In genomic region chr12:20656600-20656999, GRCh38 we compare ENCODE assay signal across 24 cellular contexts. TPM values are rescaled to one million over a fixed set of nuclear protein-coding genes. Genes with fewer than 3 reads are reported as not detected.
"Had no signal": no experiment of that assay in that cellular context is flagged by ENCODE, and none has a peak within 500 bp of the region (broad histone marks: within the 10 kb centered on the region; RNA-seq: fewer than 3 reads in every experiment).

No MANE protein-coding gene starts in this region.

- H3K4me1 Mint-ChIP-seq: mesothelial cell of epicardium; natural killer cell; stimulated activated naive B cell treated with anti-CD40 and anti-IgM and Interleukin-4, amounts not matched to agents 10 μg/mL and 1 μg/mL and 100 μg/mL, for 72 hours; stimulated activated naive CD8-positive, alpha-beta T cell treated with anti-CD3 and anti-CD28 coated beads, Interleukin-15, amount 100 ng/mL, for 72 hours had no signal

- DNase-seq: effector memory CD4-positive, alpha-beta T cell; heart left ventricle; hippocampal formation; left cardiac atrium; mammary epithelial cell; natural killer cell; occipital lobe; pancreas; right lobe of liver; stimulated activated CD4-positive, alpha-beta T cell treated with anti-CD3 and anti-CD28 coated beads, Interleukin-2, amount 100 ng/mL, for 24 hours; stimulated activated CD4-positive, alpha-beta T cell treated with anti-CD3 and anti-CD28 coated beads, Interleukin-4, amount 100 ng/mL, for 4 hours; stimulated activated naive B cell treated with anti-CD40 and anti-IgM and Interleukin-4, amounts not matched to agents 10 μg/mL and 1 μg/mL and 100 μg/mL, for 72 hours; stimulated activated naive CD8-positive, alpha-beta T cell treated with anti-CD3 and anti-CD28 coated beads, Interleukin-15, amount 100 ng/mL, for 72 hours; transverse colon had no signal

- H3K4me3 ChIP-seq: heart left ventricle, pancreas, prostate gland, right lobe of liver, thoracic aorta, transverse colon had no signal

- H3K36me3 ChIP-seq: prostate gland, right lobe of liver had no signal

- H3K36me3 Mint-ChIP-seq: natural killer cell; stimulated activated naive B cell treated with anti-CD40 and anti-IgM and Interleukin-4, amounts not matched to agents 10 μg/mL and 1 μg/mL and 100 μg/mL, for 72 hours had no signal

- H3K4me3 Mint-ChIP-seq: mesothelial cell of epicardium; natural killer cell; stimulated activated naive B cell treated with anti-CD40 and anti-IgM and Interleukin-4, amounts not matched to agents 10 μg/mL and 1 μg/mL and 100 μg/mL, for 72 hours; stimulated activated naive CD8-positive, alpha-beta T cell treated with anti-CD3 and anti-CD28 coated beads, Interleukin-15, amount 100 ng/mL, for 72 hours had no signal

- H3K9me3 ChIP-seq: pancreas, prostate gland, right lobe of liver, thoracic aorta had no signal

- H3K27ac ChIP-seq: prostate gland, right lobe of liver, thoracic aorta, transverse colon had no signal

- H3K27me3 Mint-ChIP-seq: stimulated activated naive B cell treated with anti-CD40 and anti-IgM and Interleukin-4, amounts not matched to agents 10 μg/mL and 1 μg/mL and 100 μg/mL, for 72 hours; stimulated activated naive CD8-positive, alpha-beta T cell treated with anti-CD3 and anti-CD28 coated beads, Interleukin-15, amount 100 ng/mL, for 72 hours had no signal

- H3K27me3 ChIP-seq: heart left ventricle, pancreas, right lobe of liver, transverse colon had no signal

- H3K27ac Mint-ChIP-seq: mesothelial cell of epicardium; natural killer cell; stimulated activated naive B cell treated with anti-CD40 and anti-IgM and Interleukin-4, amounts not matched to agents 10 μg/mL and 1 μg/mL and 100 μg/mL, for 72 hours; stimulated activated naive CD8-positive, alpha-beta T cell treated with anti-CD3 and anti-CD28 coated beads, Interleukin-15, amount 100 ng/mL, for 72 hours had no signal

- H3K4me1 ChIP-seq: prostate gland, right lobe of liver, transverse colon had no signal

RNA-seq across cellular contexts. Expression of gene SLCO1C1, which starts 38.5 kb away (rescaled TPM):
- total RNA-seq: fibroblast of lung, glomerular endothelial cell, lower leg skin, mammary epithelial cell, myocyte, natural killer cell, renal cortical epithelial cell, right lobe of liver, skeletal muscle tissue, ureter had no signal
- polyA plus RNA-seq: fibroblast of lung, mammary epithelial cell had no signal
